26 cellular contexts compared by ENCODE assay signal in genomic region chr9:123187131-123187530, GRCh38.
"Had no signal": no experiment of that assay in that cellular context is flagged by ENCODE, and none has a peak within 500 bp of the region (broad histone marks: within the 10 kb centered on the region; RNA-seq: fewer than 3 reads in every experiment).

No MANE protein-coding gene starts in this region.

- H3K27me3 Mint-ChIP-seq: activated CD4-positive, alpha-beta memory T cell treated with anti-CD3 and anti-CD28 coated beads, Interleukin-2, amount 10 ng/mL, durations not matched to agents 7 days and 5 days; activated CD4-positive, alpha-beta T cell treated with anti-CD3 and anti-CD28 coated beads for 36 hours; activated naive CD4-positive, alpha-beta T cell treated with anti-CD3 and anti-CD28 coated beads, Interleukin-2, amount 10 ng/mL, durations not matched to agents 7 days and 5 days; activated naive CD8-positive, alpha-beta T cell treated with anti-CD3 and anti-CD28 coated beads for 36 hours; T-cell had no signal

- H3K36me3 ChIP-seq: brain microvascular endothelial cell, cardiac muscle cell had no signal

- H3K4me3 ChIP-seq: cardiac muscle cell had no signal

- ATAC-seq: activated CD4-positive, alpha-beta T cell treated with anti-CD3 and anti-CD28 coated beads for 36 hours; activated T-cell treated with anti-CD3 and anti-CD28 coated beads, Interleukin-2, amount 50 U/mL, for 72 hours; PC-3; T-cell had no signal

- DNase-seq: activated CD4-positive, alpha-beta memory T cell treated with anti-CD3 and anti-CD28 coated beads, Interleukin-2, amount 10 ng/mL, durations not matched to agents 7 days and 5 days; activated CD4-positive, alpha-beta T cell treated with anti-CD3 and anti-CD28 coated beads for 36 hours; activated CD4-positive, alpha-beta T cell treated with anti-CD3 and anti-CD28 coated beads, Interleukin-2, amount 50 U/mL, for 1 hour; activated gamma-delta T cell treated with Interleukin-2 at 50 U/mL for 16 hours; activated naive CD4-positive, alpha-beta T cell treated with anti-CD3 and anti-CD28 coated beads, Interleukin-2, amount 10 ng/mL, durations not matched to agents 7 days and 5 days; activated naive CD8-positive, alpha-beta T cell treated with anti-CD3 and anti-CD28 coated beads for 36 hours; activated T-cell treated with anti-CD3 and anti-CD28 coated beads for 4 hours; activated T-cell treated with anti-CD3 and anti-CD28 coated beads, Interleukin-2, amount 50 U/mL, for 72 hours; brain microvascular endothelial cell; Kasumi-1; NCI-H1092; NCI-H1417; NCI-H1930; NCI-H345; NCI-H510A; NCI-H526 treated with DMSO at 0.1 percent for 48 hours; NK-92 treated with Interleukin-12 subunit alpha and Interleukin-12 subunit beta, amount 100 ng/mL, for 24 hours; PC-3; SHP77; T-cell; T-helper 2 cell; T1000 had no signal

- FAIRE-seq: RCC 7860, TTC549 had no signal

- H3K27ac Mint-ChIP-seq: activated CD4-positive, alpha-beta memory T cell treated with anti-CD3 and anti-CD28 coated beads, Interleukin-2, amount 10 ng/mL, durations not matched to agents 7 days and 5 days; activated CD4-positive, alpha-beta T cell treated with anti-CD3 and anti-CD28 coated beads for 36 hours; activated naive CD4-positive, alpha-beta T cell treated with anti-CD3 and anti-CD28 coated beads, Interleukin-2, amount 10 ng/mL, durations not matched to agents 7 days and 5 days; activated naive CD8-positive, alpha-beta T cell treated with anti-CD3 and anti-CD28 coated beads for 36 hours; activated T-cell treated with anti-CD3 and anti-CD28 coated beads, Interleukin-2, amount 50 U/mL, for 72 hours; activated T-helper 2 cell treated with anti-CD3 and anti-CD28 coated beads, Interferon-gamma antibody, Interleukin-2, Interleukin-4, amounts not matched to agents 10 μg/mL and 5 μg/mL and 100 μg/mL, durations not matched to agents 14 hours and 24 hours and 36 hours; T-cell had no signal

- H3K27me3 ChIP-seq: brain microvascular endothelial cell, cardiac muscle cell had no signal

- H3K4me3 Mint-ChIP-seq: activated CD4-positive, alpha-beta memory T cell treated with anti-CD3 and anti-CD28 coated beads, Interleukin-2, amount 10 ng/mL, durations not matched to agents 7 days and 5 days; activated CD4-positive, alpha-beta T cell treated with anti-CD3 and anti-CD28 coated beads for 36 hours; activated naive CD4-positive, alpha-beta T cell treated with anti-CD3 and anti-CD28 coated beads, Interleukin-2, amount 10 ng/mL, durations not matched to agents 7 days and 5 days; activated naive CD8-positive, alpha-beta T cell treated with anti-CD3 and anti-CD28 coated beads for 36 hours; activated T-cell treated with anti-CD3 and anti-CD28 coated beads, Interleukin-2, amount 50 U/mL, for 72 hours; T-cell had no signal

- H3K36me3 Mint-ChIP-seq: activated naive CD4-positive, alpha-beta T cell treated with anti-CD3 and anti-CD28 coated beads, Interleukin-2, amount 10 ng/mL, durations not matched to agents 7 days and 5 days had no signal

- H3K27ac ChIP-seq: brain microvascular endothelial cell, cardiac muscle cell had no signal

- H3K9me3 Mint-ChIP-seq: activated CD4-positive, alpha-beta memory T cell treated with anti-CD3 and anti-CD28 coated beads, Interleukin-2, amount 10 ng/mL, durations not matched to agents 7 days and 5 days; activated naive CD4-positive, alpha-beta T cell treated with anti-CD3 and anti-CD28 coated beads, Interleukin-2, amount 10 ng/mL, durations not matched to agents 7 days and 5 days; activated T-cell treated with anti-CD3 and anti-CD28 coated beads, Interleukin-2, amount 50 U/mL, for 72 hours had no signal

- H3K4me1 Mint-ChIP-seq: activated CD4-positive, alpha-beta memory T cell treated with anti-CD3 and anti-CD28 coated beads, Interleukin-2, amount 10 ng/mL, durations not matched to agents 7 days and 5 days; activated CD4-positive, alpha-beta T cell treated with anti-CD3 and anti-CD28 coated beads for 36 hours; activated naive CD4-positive, alpha-beta T cell treated with anti-CD3 and anti-CD28 coated beads, Interleukin-2, amount 10 ng/mL, durations not matched to agents 7 days and 5 days had no signal
